Comparison of ENCODE assay signal across 8 cellular contexts in genomic region chr11:66288866-66289547, GRCh38. TPM values are rescaled to one million over a fixed set of nuclear protein-coding genes. Genes with fewer than 3 reads are reported as not detected.
DNase-seq lines count a peak whose midpoint lies in the region; ATAC-seq and TF ChIP-seq lines count a peak whose summit lies in the region.

YIF1A (minus strand) TSS chr11:66289143; CDS start chr11:66288985, 158 bp downstream.

- H3K4me3 ChIP-seq in BLaER1 = peak within 1 kb of the TSS; percentile 81
- peak within 1 kb of the TSS; percentile 87 for H3K4me3 ChIP-seq in coronary artery

- POLR2A ChIA-PET in activated CD4-positive, alpha-beta T cell treated with anti-CD3 and anti-CD28 coated beads, Interleukin-2, amount 10 ng/mL, durations not matched to agents 7 days and 5 days (lab: Charles Lee) = interaction anchor here (0.6 to 1.4 kb wide), 5 partner anchors 16 to 166 kb away, joined by 3 to 5 read pairs (median 4); no protein-coding TSS in a partner anchor

- H3K27ac Mint-ChIP-seq in activated CD4-positive, alpha-beta T cell treated with anti-CD3 and anti-CD28 coated beads, Interleukin-2, amount 10 ng/mL, durations not matched to agents 7 days and 5 days = peak within 1 kb of the TSS; percentile 89

- peak within 1 kb of the TSS; percentile 96 for H3K4me2 ChIP-seq in BLaER1

- H3K4me1 Mint-ChIP-seq in activated CD4-positive, alpha-beta T cell treated with anti-CD3 and anti-CD28 coated beads, Interleukin-2, amount 10 ng/mL, durations not matched to agents 7 days and 5 days = peaks cover 38% of the 10 kb centered on the region

- H3K27me3 Mint-ChIP-seq in activated CD4-positive, alpha-beta T cell treated with anti-CD3 and anti-CD28 coated beads, Interleukin-2, amount 10 ng/mL, durations not matched to agents 7 days and 5 days = peaks cover 25% of the 10 kb centered on the region

- peaks cover 31% of the 10 kb centered on the region for H3K4me1 ChIP-seq in BLaER1

- H3K36me3 ChIP-seq in BLaER1 = peaks cover 19% of the 10 kb centered on the region; the same call in 1 of the 2 replicates

- no peaks in the 10 kb centered on the region for H3K9me3 ChIP-seq in BLaER1

- CTCF ChIA-PET in activated CD4-positive, alpha-beta T cell treated with anti-CD3 and anti-CD28 coated beads, Interleukin-2, amount 10 ng/mL, durations not matched to agents 7 days and 5 days (lab: Charles Lee) = interaction anchor here (0.7 to 2.4 kb wide), 12 partner anchors 9 to 150 kb away, joined by 3 to 16 read pairs (median 4); partner anchors contain the start of genes CD248, MRPL11 and RIN1

- DNase-seq in NCI-H69 (lab: John Stamatoyannopoulos, UW) (peak; percentile 100), coronary artery (ENCODE audit: low spot score) (peak; percentile 99)
- peak; percentile 99 for DNase-seq in activated CD4-positive, alpha-beta T cell treated with anti-CD3 and anti-CD28 coated beads, Interleukin-2, amount 10 ng/mL, durations not matched to agents 7 days and 5 days
- DNase-seq in stimulated activated CD4-positive, alpha-beta T cell treated with anti-CD3 and anti-CD28 coated beads, Interleukin-1b, Interleukin-23, amount 100 ng/mL, for 4 hours (ENCODE audit: low read depth in 2 of 2) = peak; percentile 95

- H3K4me3 Mint-ChIP-seq in activated CD4-positive, alpha-beta T cell treated with anti-CD3 and anti-CD28 coated beads, Interleukin-2, amount 10 ng/mL, durations not matched to agents 7 days and 5 days = peak within 1 kb of the TSS; percentile 89

- ATAC-seq in GM19328 (IDR thresholded peaks at IDR 0.05; ENCODE audit: unreplicated experiment) (peak; percentile 88), HG03520 (IDR thresholded peaks at IDR 0.05; ENCODE audit: unreplicated experiment) (peak; percentile 86)

- H3K9me3 Mint-ChIP-seq in activated CD4-positive, alpha-beta T cell treated with anti-CD3 and anti-CD28 coated beads, Interleukin-2, amount 10 ng/mL, durations not matched to agents 7 days and 5 days = no peaks in the 10 kb centered on the region

- H3K27me3 ChIP-seq in BLaER1 (peaks cover 44% of the 10 kb centered on the region), layer of hippocampus (ENCODE audit: control insufficient read depth, insufficient read depth, low read length) (peaks cover 2% of the 10 kb centered on the region)

- no peak for TF ChIP-seq CTCF in coronary artery (IDR thresholded peaks at IDR 0.05)

- peaks cover 9% of the 10 kb centered on the region for H4K20me1 ChIP-seq in BLaER1

- H3K9ac ChIP-seq in BLaER1 = peak within 1 kb of the TSS; percentile 86

- H3K27ac ChIP-seq in BLaER1 = peak within 1 kb of the TSS; percentile 84
- H3K27ac ChIP-seq in coronary artery = peak within 1 kb of the TSS; percentile 92 to 96
- peak within 1 kb of the TSS; percentile 100 for H3K27ac ChIP-seq in layer of hippocampus (ENCODE audit: low read depth, low read length)

- no peaks in the 10 kb centered on the region for H3K36me3 Mint-ChIP-seq in activated CD4-positive, alpha-beta T cell treated with anti-CD3 and anti-CD28 coated beads, Interleukin-2, amount 10 ng/mL, durations not matched to agents 7 days and 5 days (ENCODE audit: low read depth)

RNA-seq across cellular contexts. Expression of gene YIF1A, which starts in this region (rescaled TPM):
- 10 to 100 TPM; 39.1 to 45.4 TPM for total RNA-seq in activated CD4-positive, alpha-beta T cell treated with anti-CD3 and anti-CD28 coated beads, Interleukin-2, amount 10 ng/mL, durations not matched to agents 7 days and 5 days

Comparison
In these comparisons a context has a peak if more than half of its experiments do, and no peak if none do; other contexts are left out.
1. Peak in every context shown above with its lines: DNase-seq, ATAC-seq, H3K4me3 ChIP-seq and H3K27ac ChIP-seq.